In genomic region chr2:173153486-173153885, GRCh38 we compare ENCODE assay signal across 1 cellular context.
TF ChIP-seq lines count a peak whose summit lies in the region.

No MANE protein-coding gene starts in this region.

TF ChIP-seq in SK-N-SH treated with all-trans-retinoic acid at 6 μM for 48 hours, 23 proteins besides CTCF, POLR2A, EP300 and RAD21 (continued from another document):
- TF ChIP-seq, protein P1, sequence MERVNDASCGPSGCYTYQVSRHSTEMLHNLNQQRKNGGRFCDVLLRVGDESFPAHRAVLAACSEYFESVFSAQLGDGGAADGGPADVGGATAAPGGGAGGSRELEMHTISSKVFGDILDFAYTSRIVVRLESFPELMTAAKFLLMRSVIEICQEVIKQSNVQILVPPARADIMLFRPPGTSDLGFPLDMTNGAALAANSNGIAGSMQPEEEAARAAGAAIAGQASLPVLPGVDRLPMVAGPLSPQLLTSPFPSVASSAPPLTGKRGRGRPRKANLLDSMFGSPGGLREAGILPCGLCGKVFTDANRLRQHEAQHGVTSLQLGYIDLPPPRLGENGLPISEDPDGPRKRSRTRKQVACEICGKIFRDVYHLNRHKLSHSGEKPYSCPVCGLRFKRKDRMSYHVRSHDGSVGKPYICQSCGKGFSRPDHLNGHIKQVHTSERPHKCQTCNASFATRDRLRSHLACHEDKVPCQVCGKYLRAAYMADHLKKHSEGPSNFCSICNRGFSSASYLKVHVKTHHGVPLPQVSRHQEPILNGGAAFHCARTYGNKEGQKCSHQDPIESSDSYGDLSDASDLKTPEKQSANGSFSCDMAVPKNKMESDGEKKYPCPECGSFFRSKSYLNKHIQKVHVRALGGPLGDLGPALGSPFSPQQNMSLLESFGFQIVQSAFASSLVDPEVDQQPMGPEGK (CRISPR knock-in tag; IDR thresholded peaks at IDR 0.05; ENCODE audit: borderline replicate concordance), result no peak
- TF ChIP-seq ZNF565 (CRISPR knock-in tag; conservative IDR thresholded peaks at IDR 0.05; ENCODE audit: low read depth) (no peak), CSDC2 (CRISPR knock-in tag; IDR thresholded peaks at IDR 0.05) (no peak), ZFP30 (CRISPR knock-in tag; IDR thresholded peaks at IDR 0.05) (no peak), RARB (CRISPR knock-in tag; IDR thresholded peaks at IDR 0.05) (no peak), ARNTL (CRISPR knock-in tag; IDR thresholded peaks at IDR 0.05; ENCODE audit: borderline replicate concordance, low read depth) (no peak), POU6F1 (CRISPR knock-in tag; IDR thresholded peaks at IDR 0.05; ENCODE audit: borderline replicate concordance, low read depth) (no peak), ESRRG (CRISPR knock-in tag; IDR thresholded peaks at IDR 0.05) (no peak), BACH2 (CRISPR knock-in tag; IDR thresholded peaks at IDR 0.05; ENCODE audit: borderline replicate concordance) (no peak)
